In genomic region chrX:132810964-132811712, GRCh38 we compare ENCODE assay signal across 33 cellular contexts.
"Had no signal": no experiment of that assay in that cellular context is flagged by ENCODE, and none has a peak within 500 bp of the region (broad histone marks: within the 10 kb centered on the region; RNA-seq: fewer than 3 reads in every experiment).

No MANE protein-coding gene starts in this region.

- H3K27ac Mint-ChIP-seq: activated CD4-positive, alpha-beta T cell treated with anti-CD3 and anti-CD28 coated beads, Interleukin-2, amount 10 ng/mL, durations not matched to agents 24 days and 14 days; activated CD8-positive, alpha-beta T cell treated with anti-CD3 and anti-CD28 coated beads for 36 hours; activated naive CD4-positive, alpha-beta T cell treated with anti-CD3 and anti-CD28 coated beads, Interleukin-2, amount 50 U/mL, for 24 hours; activated naive CD8-positive, alpha-beta T cell treated with anti-CD3 and anti-CD28 coated beads, Interleukin-2, amount 10 ng/mL, durations not matched to agents 7 days and 5 days; activated T-cell treated with anti-CD3 and anti-CD28 coated beads, Interleukin-2, amount 50 U/mL, for 72 hours; activated T-helper 2 cell treated with anti-CD3 and anti-CD28 coated beads, Interferon-gamma antibody, Interleukin-2, Interleukin-4, amounts not matched to agents 10 μg/mL and 5 μg/mL and 100 μg/mL, durations not matched to agents 14 hours and 24 hours and 36 hours had no signal

- FAIRE-seq: TTC549 had no signal

- H3K27ac ChIP-seq: ascending aorta, body of pancreas, breast epithelium, SJCRH30, SK-N-MC had no signal

- H3K4me1 Mint-ChIP-seq: activated CD4-positive, alpha-beta T cell treated with anti-CD3 and anti-CD28 coated beads, Interleukin-2, amount 10 ng/mL, durations not matched to agents 24 days and 14 days; activated naive CD4-positive, alpha-beta T cell treated with anti-CD3 and anti-CD28 coated beads, Interleukin-2, amount 50 U/mL, for 24 hours; activated naive CD8-positive, alpha-beta T cell treated with anti-CD3 and anti-CD28 coated beads, Interleukin-2, amount 10 ng/mL, durations not matched to agents 7 days and 5 days had no signal

- H3K36me3 ChIP-seq: ascending aorta, breast epithelium, SJCRH30 had no signal

- H3K9me3 Mint-ChIP-seq: activated CD4-positive, alpha-beta T cell treated with anti-CD3 and anti-CD28 coated beads, Interleukin-2, amount 10 ng/mL, durations not matched to agents 24 days and 14 days; activated CD8-positive, alpha-beta T cell treated with anti-CD3 and anti-CD28 coated beads for 36 hours; activated naive CD4-positive, alpha-beta T cell treated with anti-CD3 and anti-CD28 coated beads, Interleukin-2, amount 50 U/mL, for 24 hours; activated naive CD8-positive, alpha-beta T cell treated with anti-CD3 and anti-CD28 coated beads, Interleukin-2, amount 10 ng/mL, durations not matched to agents 7 days and 5 days; activated T-cell treated with anti-CD3 and anti-CD28 coated beads, Interleukin-2, amount 50 U/mL, for 72 hours; activated T-helper 2 cell treated with anti-CD3 and anti-CD28 coated beads, Interferon-gamma antibody, Interleukin-2, Interleukin-4, amounts not matched to agents 10 μg/mL and 5 μg/mL and 100 μg/mL, durations not matched to agents 14 hours and 24 hours and 36 hours had no signal

- H3K4me1 ChIP-seq: ascending aorta, body of pancreas, breast epithelium, SJCRH30 had no signal

- H3K4me3 Mint-ChIP-seq: activated CD4-positive, alpha-beta T cell treated with anti-CD3 and anti-CD28 coated beads, Interleukin-2, amount 10 ng/mL, durations not matched to agents 24 days and 14 days; activated CD8-positive, alpha-beta T cell treated with anti-CD3 and anti-CD28 coated beads for 36 hours; activated naive CD4-positive, alpha-beta T cell treated with anti-CD3 and anti-CD28 coated beads, Interleukin-2, amount 50 U/mL, for 24 hours; activated naive CD8-positive, alpha-beta T cell treated with anti-CD3 and anti-CD28 coated beads, Interleukin-2, amount 10 ng/mL, durations not matched to agents 7 days and 5 days; activated T-cell treated with anti-CD3 and anti-CD28 coated beads, Interleukin-2, amount 50 U/mL, for 72 hours had no signal

- H3K36me3 Mint-ChIP-seq: activated naive CD4-positive, alpha-beta T cell treated with anti-CD3 and anti-CD28 coated beads, Interleukin-2, amount 50 U/mL, for 24 hours; activated naive CD8-positive, alpha-beta T cell treated with anti-CD3 and anti-CD28 coated beads, Interleukin-2, amount 10 ng/mL, durations not matched to agents 7 days and 5 days had no signal

- H3K4me3 ChIP-seq: ascending aorta, body of pancreas, breast epithelium, SJCRH30, SK-N-MC had no signal

- DNase-seq: activated CD4-positive, alpha-beta T cell treated with anti-CD3 and anti-CD28 coated beads, Interleukin-2, amount 10 ng/mL, durations not matched to agents 24 days and 14 days; activated CD4-positive, alpha-beta T cell treated with anti-CD3 and anti-CD28 coated beads, Interleukin-2, amount 50 U/mL, for 4 hours; activated CD8-positive, alpha-beta T cell treated with anti-CD3 and anti-CD28 coated beads for 36 hours; activated gamma-delta T cell; activated naive CD4-positive, alpha-beta T cell treated with Interleukin-2 at 50 U/mL for 16 hours; activated naive CD8-positive, alpha-beta T cell treated with anti-CD3 and anti-CD28 coated beads, Interleukin-2, amount 10 ng/mL, durations not matched to agents 7 days and 5 days; activated T-cell treated with anti-CD3 and anti-CD28 coated beads, Interleukin-2, amount 50 U/mL, for 1 hour; activated T-cell treated with anti-CD3 and anti-CD28 coated beads, Interleukin-2, amount 50 U/mL, for 72 hours; amygdala; body of pancreas; caudate nucleus; cerebellar nuclear complex; Kasumi-1; KG1; MM.1S; MV-4-11; NCI-H1092; NCI-H1436 treated with DMSO at 0.1 percent for 48 hours; NCI-H1694 treated with DMSO at 0.1 percent for 48 hours; NCI-H2029; NCI-H345; NCI-H526 treated with DMSO at 0.1 percent for 48 hours; NCI-H774; SHP77; SJCRH30; T1000 had no signal

- ATAC-seq: activated CD8-positive, alpha-beta T cell treated with anti-CD3 and anti-CD28 coated beads for 36 hours; activated T-cell treated with anti-CD3 and anti-CD28 coated beads, Interleukin-2, amount 50 U/mL, for 72 hours; body of pancreas; Panc1 had no signal

- H3K27me3 ChIP-seq: ascending aorta, body of pancreas, SJCRH30 had no signal

- H3K9me3 ChIP-seq: ascending aorta, body of pancreas, breast epithelium, SJCRH30 had no signal

- H3K27me3 Mint-ChIP-seq: activated CD4-positive, alpha-beta T cell treated with anti-CD3 and anti-CD28 coated beads, Interleukin-2, amount 10 ng/mL, durations not matched to agents 24 days and 14 days; activated CD8-positive, alpha-beta T cell treated with anti-CD3 and anti-CD28 coated beads for 36 hours had no signal
